ENCODE assay signal across 22 cellular contexts in the genomic region with DNA sequence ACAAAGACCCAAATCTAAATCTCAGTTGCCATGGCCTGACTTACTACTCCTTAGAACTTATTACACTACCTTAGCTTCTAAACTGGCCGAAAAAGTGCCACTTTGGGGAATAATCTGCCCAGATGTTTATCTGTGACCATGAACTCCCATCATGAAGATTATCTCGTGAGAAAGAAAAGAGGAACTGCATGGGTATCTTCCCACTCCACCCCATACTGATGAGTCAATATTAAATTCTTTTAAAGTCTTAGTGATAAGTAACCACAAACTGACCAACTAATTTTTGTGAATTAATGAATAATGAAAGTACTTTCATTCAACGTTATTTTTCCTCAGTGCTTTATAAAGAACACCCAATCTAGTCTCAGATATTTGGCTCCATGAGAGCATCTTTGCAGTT.
"Had no signal": no experiment of that assay in that cellular context is flagged by ENCODE, and none has a peak within 500 bp of the region (broad histone marks: within the 10 kb centered on the region; RNA-seq: fewer than 3 reads in every experiment).

No MANE protein-coding gene starts in this region.

- H3K4me3 Mint-ChIP-seq: activated naive CD4-positive, alpha-beta T cell treated with anti-CD3 and anti-CD28 coated beads, Interleukin-2, amount 50 U/mL, for 24 hours; nephron progenitor cell; stimulated activated naive CD8-positive, alpha-beta T cell treated with anti-CD3 and anti-CD28 coated beads, Interleukin-15, Interleukin-2, amounts not matched to agents 100 ng/mL and 50 ng/mL, for 24 hours had no signal

- H3K27ac Mint-ChIP-seq: activated naive CD4-positive, alpha-beta T cell treated with anti-CD3 and anti-CD28 coated beads, Interleukin-2, amount 50 U/mL, for 24 hours; nephron progenitor cell; progenitor cell of endocrine pancreas; stimulated activated naive CD8-positive, alpha-beta T cell treated with anti-CD3 and anti-CD28 coated beads, Interleukin-15, Interleukin-2, amounts not matched to agents 100 ng/mL and 50 ng/mL, for 24 hours had no signal

- H3K36me3 Mint-ChIP-seq: activated naive CD4-positive, alpha-beta T cell treated with anti-CD3 and anti-CD28 coated beads, Interleukin-2, amount 50 U/mL, for 24 hours had no signal

- ATAC-seq: esophagus mucosa, gastrocnemius medialis, heart right ventricle had no signal

- H3K9me3 Mint-ChIP-seq: activated naive CD4-positive, alpha-beta T cell treated with anti-CD3 and anti-CD28 coated beads, Interleukin-2, amount 50 U/mL, for 24 hours; nephron progenitor cell; stimulated activated naive CD8-positive, alpha-beta T cell treated with anti-CD3 and anti-CD28 coated beads, Interleukin-15, Interleukin-2, amounts not matched to agents 100 ng/mL and 50 ng/mL, for 24 hours had no signal

- H3K4me1 Mint-ChIP-seq: activated naive CD4-positive, alpha-beta T cell treated with anti-CD3 and anti-CD28 coated beads, Interleukin-2, amount 50 U/mL, for 24 hours; nephron progenitor cell had no signal

- DNase-seq: activated CD4-positive, alpha-beta T cell treated with anti-CD3 and anti-CD28 coated beads for 1 hour; activated CD8-positive, alpha-beta memory T cell treated with anti-CD3 and anti-CD28 coated beads for 24 hours; activated CD8-positive, alpha-beta memory T cell treated with anti-CD3 and anti-CD28 coated beads, Interleukin-2, amount 50 U/mL, for 48 hours; activated effector memory CD4-positive, alpha-beta T cell treated with anti-CD3 and anti-CD28 coated beads, Interleukin-2, amount 50 U/mL, for 16 hours; activated T-cell treated with anti-CD3 and anti-CD28 coated beads, Interleukin-2, amount 50 U/mL, for 48 hours; cerebellar nuclear complex; cortex of kidney; effector CD8-positive, alpha-beta T cell; gastrocnemius medialis; heart right ventricle; left ventricle myocardium inferior; mammary epithelial cell; nephron progenitor cell; occipital lobe; stimulated activated CD4-positive, alpha-beta T cell treated with anti-CD3 and anti-CD28 coated beads, Interleukin-2, amount 100 ng/mL, for 24 hours; T-helper 9 cell; transverse colon; uterus had no signal

- H3K27me3 Mint-ChIP-seq: stimulated activated naive CD8-positive, alpha-beta T cell treated with anti-CD3 and anti-CD28 coated beads, Interleukin-15, Interleukin-2, amounts not matched to agents 100 ng/mL and 50 ng/mL, for 24 hours had no signal
